ENCODE assay signal across 8 cellular contexts in genomic region chr4:38663801-38664703, GRCh38. TPM values are rescaled to one million over a fixed set of nuclear protein-coding genes. Genes with fewer than 3 reads are reported as not detected.
DNase-seq lines count a peak whose midpoint lies in the region; ATAC-seq and TF ChIP-seq lines count a peak whose summit lies in the region.

Gene KLF3 (plus strand): TSS chr4:38664199. CDS start chr4:38680626, 16,427 bp downstream.

- no peaks in the 10 kb centered on the region for H3K27me3 ChIP-seq in smooth muscle cell (ENCODE audit: low read depth)

- no peaks in the 10 kb centered on the region for H3K36me3 ChIP-seq in smooth muscle cell (ENCODE audit: low read depth)

- no peaks in the 10 kb centered on the region for H4K20me1 ChIP-seq in smooth muscle cell (ENCODE audit: low read depth)

- peak; percentile 66 for ATAC-seq in HG03066 (IDR thresholded peaks at IDR 0.05; ENCODE audit: low read depth, unreplicated experiment)

- H3K9ac ChIP-seq in smooth muscle cell (ENCODE audit: low read depth), result peak within 1 kb of the TSS; percentile 95

- peak within 1 kb of the TSS; percentile 97 for H3K27ac ChIP-seq in caudate nucleus (ENCODE audit: low read depth, low read length)
- peak within 1 kb of the TSS; percentile 99 for H3K27ac ChIP-seq in smooth muscle cell (ENCODE audit: low read depth)

- peak within 1 kb of the TSS; percentile 98 for H3K4me3 ChIP-seq in smooth muscle cell

- TF ChIP-seq CTCF in smooth muscle cell (IDR thresholded peaks at IDR 0.05; ENCODE audit: borderline replicate concordance, insufficient read depth, poor library complexity, severe bottlenecking), result no peak

- H3K79me2 ChIP-seq in smooth muscle cell (ENCODE audit: low read depth), result peaks cover 61% of the 10 kb centered on the region

- WGBS in smooth muscle cell (ENCODE audit: low lambda C conversion rate), result under 1% methylated on average over 33 of the region's 110 CpGs

- peak within 1 kb of the TSS; percentile 95 for H3K4me2 ChIP-seq in smooth muscle cell

- H3K4me1 ChIP-seq in smooth muscle cell (ENCODE audit: low read depth), result peaks cover 37% of the 10 kb centered on the region

- H3K9me3 ChIP-seq in smooth muscle cell (replicated peaks; ENCODE audit: low read depth), result no peaks in the 10 kb centered on the region

- peak within 1 kb of the TSS; percentile 68 for H2AFZ ChIP-seq in smooth muscle cell (ENCODE audit: low read depth)

- DNase-seq in SIG-M5 treated with dmso at 0.1 percent for 504 hours (lab: John Stamatoyannopoulos, UW; ENCODE audit: unreplicated experiment) (peak; percentile 74), SIG-M5 (lab: John Stamatoyannopoulos, UW) (no peak), NCI-H2196 (lab: John Stamatoyannopoulos, UW; ENCODE audit: unreplicated experiment) (peak; percentile 95), caudate nucleus (lab: John Stamatoyannopoulos, UW) (peak in 60 of 61 donors; percentile 47 to 100 (median 91)), inferior parietal cortex (ENCODE audit: extremely low spot score) (peak; percentile 81), smooth muscle cell (lab: John Stamatoyannopoulos, UW; ENCODE audit: unreplicated experiment) (peak; percentile 81)
- DNase-seq in activated CD4-positive, CD25-positive, alpha-beta regulatory T cell (lab: John Stamatoyannopoulos, UW), result peak; percentile 80 to 95 (median 90)

- peaks cover 11% of the 10 kb centered on the region for H3F3A ChIP-seq in smooth muscle cell (ENCODE audit: low read depth)

RNA-seq across cellular contexts. Expression of gene KLF3, which starts in this region (rescaled TPM):
- total RNA-seq in smooth muscle cell, result 31.0 and 37.5 TPM in 2 replicates
- 25.9 and 26.0 TPM in 2 replicates for polyA plus RNA-seq in smooth muscle cell
